ENCODE assay signal across 25 cellular contexts in the genomic region with DNA sequence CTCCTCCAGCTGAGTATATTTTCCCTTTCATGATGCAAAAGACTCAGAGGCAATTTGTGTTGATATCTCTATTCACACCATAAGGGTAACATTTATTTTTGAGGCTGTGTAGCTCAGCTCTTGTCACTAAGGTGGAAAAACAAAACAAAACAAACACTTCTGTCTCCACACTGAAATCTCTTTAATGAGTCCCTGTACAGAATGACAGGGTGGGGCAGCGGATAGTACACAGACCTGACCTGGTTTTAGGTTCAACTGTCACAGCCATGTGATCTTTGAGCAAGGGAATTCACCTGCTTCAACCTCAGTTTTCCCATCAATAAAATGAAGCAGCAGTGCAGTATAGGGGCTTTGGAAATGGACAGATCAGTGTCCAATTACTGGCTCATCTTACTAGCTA. TPM values are rescaled to one million over a fixed set of nuclear protein-coding genes. Genes with fewer than 3 reads are reported as not detected.
A peak's percentile ranks its signal among the peaks of the same experiment; 100 is the strongest.
DNase-seq lines count a peak whose midpoint lies in the region; ATAC-seq, FAIRE-seq and TF ChIP-seq lines count a peak whose summit lies in the region.
"Had no signal": no experiment of that assay in that cellular context is flagged by ENCODE, and none has a peak within 500 bp of the region (broad histone marks: within the 10 kb centered on the region; RNA-seq: fewer than 3 reads in every experiment).

No MANE protein-coding gene starts in this region.

- no peaks in the 10 kb centered on the region for H3K27me3 Mint-ChIP-seq in dendritic cell treated with granulocyte-macrophage colony-stimulating factor and Interleukin-4, amounts not matched to agents 40 ng/mL and 50 ng/mL, for 4 days

- no peak for TF ChIP-seq POLR2A in H54 (IDR thresholded peaks at IDR 0.05; ENCODE audit: low read depth, low read length)

- peak overlapping the region; percentile 0 for H3K27ac Mint-ChIP-seq in dendritic cell treated with granulocyte-macrophage colony-stimulating factor and Interleukin-4, amounts not matched to agents 40 ng/mL and 50 ng/mL, for 4 days
- H3K27ac Mint-ChIP-seq in stimulated activated effector memory CD8-positive, alpha-beta T cell treated with anti-CD3 and anti-CD28 coated beads, Interleukin-12 subunit alpha, Interleukin-12 subunit beta, amount 100 ng/mL, for 72 hours: no peak overlapping the region
- H3K27ac Mint-ChIP-seq: activated CD4-positive, alpha-beta memory T cell treated with anti-CD3 and anti-CD28 coated beads, Interleukin-2, amount 10 ng/mL, durations not matched to agents 7 days and 5 days; activated naive CD8-positive, alpha-beta T cell; activated T-helper 2 cell treated with anti-CD3 and anti-CD28 coated beads, Interferon-gamma antibody, Interleukin-2, Interleukin-4, amounts not matched to agents 10 μg/mL and 5 μg/mL and 100 μg/mL, durations not matched to agents 14 hours and 24 hours and 36 hours; naive B cell had no signal

- DNase-seq in H54 (ENCODE audit: insufficient read length, low spot score): no peak
- peak; percentile 61 for DNase-seq in NCI-H2029 treated with DMSO at 0.1 percent for 48 hours (lab: John Stamatoyannopoulos, UW)
- no peak for DNase-seq in sciatic nerve (ENCODE audit: low spot score)
- DNase-seq in stimulated activated effector memory CD8-positive, alpha-beta T cell treated with anti-CD3 and anti-CD28 coated beads, Interleukin-12 subunit alpha, Interleukin-12 subunit beta, amount 100 ng/mL, for 72 hours (ENCODE audit: low spot score in 2 of 2): no peak
- no peak for DNase-seq in DMS79 (lab: John Stamatoyannopoulos, UW)
- DNase-seq: activated CD4-positive, alpha-beta memory T cell treated with anti-CD3 and anti-CD28 coated beads, Interleukin-2, amount 10 ng/mL, durations not matched to agents 7 days and 5 days; aorta; GM23248; head of caudate nucleus; IMR-90; mesendoderm; naive B cell; NCI-H1105; NCI-H2081 treated with DMSO at 0.1 percent for 48 hours; NCI-H524 treated with DMSO at 0.1 percent for 48 hours; PC-3; SHP77; stimulated activated naive CD8-positive, alpha-beta T cell treated with anti-CD3 and anti-CD28 coated beads, Interleukin-15, amount 100 ng/mL, for 72 hours; T1000; tibial artery had no signal

- intact Hi-C loops in dendritic cell treated with granulocyte-macrophage colony-stimulating factor and Interleukin-4, amounts not matched to agents 40 ng/mL and 50 ng/mL, for 4 days (cut with micrococcal nuclease): no loop called here
- intact Hi-C loops in sciatic nerve (cut with DNase I): no loop called here

- FAIRE-seq in H54 (lab: Jason Lieb, UNC): peak; percentile 6
- FAIRE-seq: G401.6 had no signal

- no peaks in the 10 kb centered on the region for H3K9me3 Mint-ChIP-seq in dendritic cell treated with granulocyte-macrophage colony-stimulating factor and Interleukin-4, amounts not matched to agents 40 ng/mL and 50 ng/mL, for 4 days
- H3K9me3 Mint-ChIP-seq in stimulated activated effector memory CD8-positive, alpha-beta T cell treated with anti-CD3 and anti-CD28 coated beads, Interleukin-12 subunit alpha, Interleukin-12 subunit beta, amount 100 ng/mL, for 72 hours: no peaks in the 10 kb centered on the region
- H3K9me3 Mint-ChIP-seq: activated CD4-positive, alpha-beta memory T cell treated with anti-CD3 and anti-CD28 coated beads, Interleukin-2, amount 10 ng/mL, durations not matched to agents 7 days and 5 days; activated T-helper 2 cell treated with anti-CD3 and anti-CD28 coated beads, Interferon-gamma antibody, Interleukin-2, Interleukin-4, amounts not matched to agents 10 μg/mL and 5 μg/mL and 100 μg/mL, durations not matched to agents 14 hours and 24 hours and 36 hours; naive B cell; stimulated activated naive CD8-positive, alpha-beta T cell treated with anti-CD3 and anti-CD28 coated beads, Interleukin-15, amount 100 ng/mL, for 72 hours had no signal

- H3K4me1 Mint-ChIP-seq in dendritic cell treated with granulocyte-macrophage colony-stimulating factor and Interleukin-4, amounts not matched to agents 40 ng/mL and 50 ng/mL, for 4 days (ENCODE audit: low read depth): peaks cover 46% of the 10 kb centered on the region
- H3K4me1 Mint-ChIP-seq in stimulated activated effector memory CD8-positive, alpha-beta T cell treated with anti-CD3 and anti-CD28 coated beads, Interleukin-12 subunit alpha, Interleukin-12 subunit beta, amount 100 ng/mL, for 72 hours: no peaks in the 10 kb centered on the region
- H3K4me1 Mint-ChIP-seq: activated CD4-positive, alpha-beta memory T cell treated with anti-CD3 and anti-CD28 coated beads, Interleukin-2, amount 10 ng/mL, durations not matched to agents 7 days and 5 days; naive B cell; stimulated activated naive CD8-positive, alpha-beta T cell treated with anti-CD3 and anti-CD28 coated beads, Interleukin-15, amount 100 ng/mL, for 72 hours had no signal

- ATAC-seq in sciatic nerve (peak; percentile 48), GM19463 (IDR thresholded peaks at IDR 0.05; ENCODE audit: unreplicated experiment) (no peak)
- no peak for ATAC-seq in stimulated activated effector memory CD8-positive, alpha-beta T cell treated with anti-CD3 and anti-CD28 coated beads, Interleukin-12 subunit alpha, Interleukin-12 subunit beta, amount 100 ng/mL, for 72 hours
- ATAC-seq: PC-3; stimulated activated naive CD8-positive, alpha-beta T cell treated with anti-CD3 and anti-CD28 coated beads, Interleukin-15, amount 100 ng/mL, for 72 hours had no signal

- no peak overlapping the region for H3K4me3 Mint-ChIP-seq in dendritic cell treated with granulocyte-macrophage colony-stimulating factor and Interleukin-4, amounts not matched to agents 40 ng/mL and 50 ng/mL, for 4 days
- H3K4me3 Mint-ChIP-seq in stimulated activated effector memory CD8-positive, alpha-beta T cell treated with anti-CD3 and anti-CD28 coated beads, Interleukin-12 subunit alpha, Interleukin-12 subunit beta, amount 100 ng/mL, for 72 hours: no peak overlapping the region
- H3K4me3 Mint-ChIP-seq: activated CD4-positive, alpha-beta memory T cell treated with anti-CD3 and anti-CD28 coated beads, Interleukin-2, amount 10 ng/mL, durations not matched to agents 7 days and 5 days; activated naive CD8-positive, alpha-beta T cell; naive B cell; stimulated activated naive CD8-positive, alpha-beta T cell treated with anti-CD3 and anti-CD28 coated beads, Interleukin-15, amount 100 ng/mL, for 72 hours had no signal

- no peaks in the 10 kb centered on the region for H3K36me3 Mint-ChIP-seq in dendritic cell treated with granulocyte-macrophage colony-stimulating factor and Interleukin-4, amounts not matched to agents 40 ng/mL and 50 ng/mL, for 4 days (ENCODE audit: low read depth)
- no peaks in the 10 kb centered on the region for H3K36me3 Mint-ChIP-seq in stimulated activated effector memory CD8-positive, alpha-beta T cell treated with anti-CD3 and anti-CD28 coated beads, Interleukin-12 subunit alpha, Interleukin-12 subunit beta, amount 100 ng/mL, for 72 hours
- H3K36me3 Mint-ChIP-seq: activated naive CD8-positive, alpha-beta T cell had no signal

RNA-seq across cellular contexts. Expression of a gene that starts 29.3 kb away (rescaled TPM):
- 25.3 TPM for total RNA-seq in sciatic nerve
- total RNA-seq: activated T-helper 2 cell treated with anti-CD3 and anti-CD28 coated beads, Interferon-gamma antibody, Interleukin-2, Interleukin-4, amounts not matched to agents 10 μg/mL and 5 μg/mL and 100 μg/mL, durations not matched to agents 14 hours and 24 hours and 36 hours; PC-3 had no signal
